In the genomic region with DNA sequence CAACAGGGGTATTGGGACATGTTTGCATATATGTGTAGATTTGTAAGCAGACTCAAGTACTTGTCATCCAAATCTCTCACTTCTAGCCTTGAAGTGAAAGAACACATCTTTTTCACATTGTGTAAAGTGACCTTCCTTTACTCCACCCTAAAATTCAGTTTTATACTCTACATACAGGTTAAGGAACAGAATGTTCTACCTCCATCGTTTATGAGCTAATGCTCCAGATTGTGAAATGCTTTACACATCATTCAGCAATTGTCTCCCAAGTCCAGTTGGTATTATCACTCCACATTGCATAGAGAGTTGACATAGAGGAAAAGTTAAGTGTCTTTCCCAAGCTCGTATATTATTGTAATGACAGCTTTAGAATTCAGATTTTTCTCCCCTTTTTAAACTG, we compare ENCODE assay signal across 19 cellular contexts. TPM values are rescaled to one million over a fixed set of nuclear protein-coding genes. Genes with fewer than 3 reads are reported as not detected.
DNase-seq lines count a peak whose midpoint lies in the region; ATAC-seq and TF ChIP-seq lines count a peak whose summit lies in the region.
"Had no signal": no experiment of that assay in that cellular context is flagged by ENCODE, and none has a peak within 500 bp of the region (broad histone marks: within the 10 kb centered on the region; RNA-seq: fewer than 3 reads in every experiment).

No MANE protein-coding gene starts in this region.

- TF ChIP-seq CTCF in PC-9 (conservative IDR thresholded peaks at IDR 0.05) (no peak), dorsolateral prefrontal cortex (IDR thresholded peaks at IDR 0.05 in 54 of 56, conservative IDR thresholded peaks at IDR 0.05 in 2 of 56; ENCODE audit: low read depth in 1 of 56, partially characterized antibody in 56 of 56) (no peak), omental fat pad (IDR thresholded peaks at IDR 0.05) (no peak), uterus (IDR thresholded peaks at IDR 0.05) (no peak), Calu3 (IDR thresholded peaks at IDR 0.05; ENCODE audit: unreplicated experiment) (no peak)

- H3K27ac Mint-ChIP-seq in Calu3 (ENCODE audit: unreplicated experiment): no peak overlapping the region
- H3K27ac Mint-ChIP-seq: activated CD4-positive, alpha-beta T cell treated with anti-CD3 and anti-CD28 coated beads for 36 hours; natural killer cell treated with Interleukin-12 subunit alpha and Interleukin-12 subunit beta and Interleukin-15 and Interleukin-18, amount 100 ng/mL, for 72 hours had no signal

- no peak for TF ChIP-seq POLR2A in uterus (IDR thresholded peaks at IDR 0.05)

- peaks cover 10% of the 10 kb centered on the region for H4K20me1 ChIP-seq in PC-9 (ENCODE audit: insufficient read depth)

- CTCF ChIA-PET in PC-9 (lab: Charles Lee) (no interaction called here), Calu3 (lab: Charles Lee) (no interaction called here)

- H3K27me3 Mint-ChIP-seq in Calu3 (ENCODE audit: unreplicated experiment): no peaks in the 10 kb centered on the region

- H3K4me3 ChIP-seq in PC-9 (no peak overlapping the region), dorsolateral prefrontal cortex (no peak overlapping the region), uterus (no peak overlapping the region)
- H3K4me3 ChIP-seq: body of pancreas, MG63 had no signal

- no peaks in the 10 kb centered on the region for H3K9me3 ChIP-seq in PC-9 (ENCODE audit: insufficient read depth, low read depth)
- H3K9me3 ChIP-seq in uterus: no peaks in the 10 kb centered on the region
- H3K9me3 ChIP-seq: body of pancreas, MG63 had no signal

- H3K36me3 Mint-ChIP-seq in Calu3 (ENCODE audit: insufficient read depth, unreplicated experiment): no peaks in the 10 kb centered on the region
- H3K36me3 Mint-ChIP-seq: natural killer cell treated with Interleukin-12 subunit alpha and Interleukin-12 subunit beta and Interleukin-15 and Interleukin-18, amount 100 ng/mL, for 72 hours had no signal

- H2AFZ ChIP-seq in PC-9: no peak overlapping the region

- POLR2A ChIA-PET in PC-9 (lab: Charles Lee; ENCODE audit: unreplicated experiment): no interaction called here

- no peaks in the 10 kb centered on the region for H3K9me2 ChIP-seq in PC-9 (ENCODE audit: insufficient read depth)

- H3K9me3 Mint-ChIP-seq in Calu3 (ENCODE audit: low read depth, unreplicated experiment): no peaks in the 10 kb centered on the region
- H3K9me3 Mint-ChIP-seq: natural killer cell treated with Interleukin-12 subunit alpha and Interleukin-12 subunit beta and Interleukin-15 and Interleukin-18, amount 100 ng/mL, for 72 hours had no signal

- DNase-seq in PC-9 (no peak), dorsolateral prefrontal cortex (no peak), omental fat pad (ENCODE audit: low spot score) (no peak), uterus (no peak), amniotic stem cell (lab: John Stamatoyannopoulos, UW) (no peak), Calu3 (no peak), COLO668 (lab: John Stamatoyannopoulos, UW; ENCODE audit: unreplicated experiment) (no peak)
- DNase-seq: activated CD4-positive, alpha-beta T cell treated with anti-CD3 and anti-CD28 coated beads for 36 hours; activated naive CD4-positive, alpha-beta T cell treated with Interleukin-2 at 50 U/mL for 16 hours; body of pancreas; C1 segment of cervical spinal cord; MG63; NCI-H187 treated with DMSO at 0.1 percent for 48 hours; stimulated activated CD4-positive, alpha-beta T cell treated with anti-CD3 and anti-CD28 coated beads, Interleukin-1b, Interleukin-23, amount 100 ng/mL, for 48 hours; T-helper 9 cell had no signal

- peaks cover 90% of the 10 kb centered on the region for H3K79me2 ChIP-seq in PC-9 (ENCODE audit: low read depth)

- H3F3A ChIP-seq in PC-9 (ENCODE audit: insufficient read depth, low read depth): peaks cover under 1% of the 10 kb centered on the region

- ATAC-seq in omental fat pad (ENCODE audit: low FRiP score): peak; percentile 81
- ATAC-seq: activated CD4-positive, alpha-beta T cell treated with anti-CD3 and anti-CD28 coated beads for 36 hours; body of pancreas; foreskin keratinocyte; natural killer cell treated with Interleukin-12 subunit alpha and Interleukin-12 subunit beta and Interleukin-15 and Interleukin-18, amount 100 ng/mL, for 72 hours had no signal

- H3K4me1 ChIP-seq in PC-9 (replicated peaks; ENCODE audit: insufficient read depth) (peaks cover 39% of the 10 kb centered on the region), uterus (peaks cover 0 to 6% of the 10 kb centered on the region in 2 donors)
- H3K4me1 ChIP-seq: body of pancreas had no signal

- no peak overlapping the region for H3K4me3 Mint-ChIP-seq in Calu3 (ENCODE audit: low read depth, unreplicated experiment)
- H3K4me3 Mint-ChIP-seq: activated CD4-positive, alpha-beta T cell treated with anti-CD3 and anti-CD28 coated beads for 36 hours; natural killer cell treated with Interleukin-12 subunit alpha and Interleukin-12 subunit beta and Interleukin-15 and Interleukin-18, amount 100 ng/mL, for 72 hours had no signal

- H3K4me1 Mint-ChIP-seq in Calu3 (ENCODE audit: low read depth, unreplicated experiment): peaks cover 16% of the 10 kb centered on the region

- H3K27me3 ChIP-seq in PC-9 (ENCODE audit: insufficient read depth, low read depth) (no peaks in the 10 kb centered on the region), dorsolateral prefrontal cortex (no peaks in the 10 kb centered on the region), uterus (no peaks in the 10 kb centered on the region)
- H3K27me3 ChIP-seq: body of pancreas, foreskin keratinocyte, MG63 had no signal

- BruUV-seq in PC-9 (replicated peaks; lab: Mats Ljungman, UMichigan) (no TSS peak), Calu3 (replicated peaks; lab: Mats Ljungman, UMichigan) (no TSS peak)

- peak overlapping the region; percentile 25 for H3K4me2 ChIP-seq in PC-9

- H3K36me3 ChIP-seq in PC-9 (ENCODE audit: low read depth): peaks cover 25% of the 10 kb centered on the region; the same call in 1 of the 2 replicates
- no peaks in the 10 kb centered on the region for H3K36me3 ChIP-seq in uterus

- intact Hi-C loops in PC-9 (cut with micrococcal nuclease; ENCODE audit: unreplicated experiment) (no loop called here), dorsolateral prefrontal cortex (cut with DNase I) (no loop called here), uterus (cut with DNase I; ENCODE audit: low total_unique reads) (no loop called here), Calu3 (cut with micrococcal nuclease; ENCODE audit: unreplicated experiment) (no loop called here)

- no peak overlapping the region for H3K27ac ChIP-seq in PC-9
- H3K27ac ChIP-seq in dorsolateral prefrontal cortex: peak overlapping the region in 41 of 59 donors; percentile 2 to 98 (median 94)
- H3K27ac ChIP-seq in uterus: peak overlapping the region; percentile 87 to 93
- H3K27ac ChIP-seq: body of pancreas, foreskin keratinocyte had no signal

RNA-seq across cellular contexts. Expression of a gene that starts 46.1 kb away (rescaled TPM):
- 1.8 and 2.0 TPM in 2 replicates for total RNA-seq in PC-9 (2021)
- total RNA-seq in dorsolateral prefrontal cortex: 10 to 100 TPM in 2 of 120 experiments, 1 to 10 TPM in 117, under 1 TPM in 1; 0.85 to 16.2 (median 3.6) TPM
- 1 to 10 TPM; 1.7 to 6.5 (median 5.8) TPM for total RNA-seq in omental fat pad
- 10 to 100 TPM in 1 of 4 donors, 1 to 10 TPM in 2, under 1 TPM in 1; 0.77 to 14.0 (median 4.3) TPM for total RNA-seq in uterus
- not detected in 2 replicates for total RNA-seq in Calu3 (2022)
- total RNA-seq: activated CD4-positive, alpha-beta T cell treated with anti-CD3 and anti-CD28 coated beads for 36 hours; body of pancreas; lung microvascular endothelial cell; natural killer cell treated with Interleukin-12 subunit alpha and Interleukin-12 subunit beta and Interleukin-15 and Interleukin-18, amount 100 ng/mL, for 72 hours; NCI-H460 had no signal
